ENCODE assay signal across 1 cellular context in genomic region chr22:19122143-19122751, GRCh38.
TF ChIP-seq lines count a peak whose summit lies in the region.

A gene with protein sequence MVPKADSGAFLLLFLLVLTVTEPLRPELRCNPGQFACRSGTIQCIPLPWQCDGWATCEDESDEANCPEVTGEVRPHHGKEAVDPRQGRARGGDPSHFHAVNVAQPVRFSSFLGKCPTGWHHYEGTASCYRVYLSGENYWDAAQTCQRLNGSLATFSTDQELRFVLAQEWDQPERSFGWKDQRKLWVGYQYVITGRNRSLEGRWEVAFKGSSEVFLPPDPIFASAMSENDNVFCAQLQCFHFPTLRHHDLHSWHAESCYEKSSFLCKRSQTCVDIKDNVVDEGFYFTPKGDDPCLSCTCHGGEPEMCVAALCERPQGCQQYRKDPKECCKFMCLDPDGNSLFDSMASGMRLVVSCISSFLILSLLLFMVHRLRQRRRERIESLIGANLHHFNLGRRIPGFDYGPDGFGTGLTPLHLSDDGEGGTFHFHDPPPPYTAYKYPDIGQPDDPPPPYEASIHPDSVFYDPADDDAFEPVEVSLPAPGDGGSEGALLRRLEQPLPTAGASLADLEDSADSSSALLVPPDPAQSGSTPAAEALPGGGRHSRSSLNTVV (minus strand): TSS chr22:19122412. CDS start chr22:19122206, 206 bp downstream.

TF ChIP-seq in K562, 482 proteins besides CTCF, POLR2A, EP300 and RAD21 (continued from another document and continues in another):
- TF ChIP-seq ZNF398 (CRISPR knock-in tag; IDR thresholded peaks at IDR 0.05) (no peak), ARID1B (IDR thresholded peaks at IDR 0.05) (no peak), HEY1 (CRISPR knock-in tag; IDR thresholded peaks at IDR 0.05; ENCODE audit: borderline replicate concordance) (no peak), SP1 (CRISPR knock-in tag; IDR thresholded peaks at IDR 0.05) (no peak), PHF20 (IDR thresholded peaks at IDR 0.05; ENCODE audit: partially characterized antibody) (peak; percentile 88), DACH1 (IDR thresholded peaks at IDR 0.05; ENCODE audit: partially characterized antibody) (peak; percentile 58), POLR3G (IDR thresholded peaks at IDR 0.05; ENCODE audit: extremely low read depth, insufficient read length, insufficient replicate concordance) (no peak), ZZZ3 (IDR thresholded peaks at IDR 0.05) (no peak), NFXL1 (CRISPR knock-in tag; IDR thresholded peaks at IDR 0.05) (no peak), FOXO4 (CRISPR knock-in tag; IDR thresholded peaks at IDR 0.05) (0 out of 2 replicates have a peak, but pooled peaks have one; percentile 62), GATAD2A (IDR thresholded peaks at IDR 0.05) (peak; percentile 62; the same call in 1 of the 2 replicates), TAF1 (IDR thresholded peaks at IDR 0.05; ENCODE audit: control insufficient read depth, extremely low read depth, insufficient read depth, low read length, severe bottlenecking) (peak; percentile 96), LARP7 (IDR thresholded peaks at IDR 0.05) (no peak; the same call in 1 of the 2 replicates), TCF7L2 (IDR thresholded peaks at IDR 0.05; ENCODE audit: low read depth, low read length) (no peak), KAT7 (CRISPR knock-in tag; IDR thresholded peaks at IDR 0.05; ENCODE audit: borderline replicate concordance) (no peak), ZFP1 (CRISPR knock-in tag; IDR thresholded peaks at IDR 0.05) (no peak), HDAC3 (IDR thresholded peaks at IDR 0.05; ENCODE audit: borderline replicate concordance, partially characterized antibody) (no peak), MAFK (IDR thresholded peaks at IDR 0.05; ENCODE audit: low read length) (no peak; the same call in 1 of the 2 replicates), ZNF589 (CRISPR knock-in tag; IDR thresholded peaks at IDR 0.05; ENCODE audit: low read depth) (peak; percentile 10; the same call in 1 of the 2 replicates), OTX1 (CRISPR knock-in tag; IDR thresholded peaks at IDR 0.05) (no peak; the same call in 1 of the 2 replicates), RNF2 (IDR thresholded peaks at IDR 0.05) (no peak), ZFX (CRISPR knock-in tag; IDR thresholded peaks at IDR 0.05) (no peak), ELF2 (CRISPR knock-in tag; IDR thresholded peaks at IDR 0.05) (no peak), ZEB2 (IDR thresholded peaks at IDR 0.05) (no peak), MBD2 (IDR thresholded peaks at IDR 0.05; ENCODE audit: borderline replicate concordance, low read depth) (no peak), ZNF133 (CRISPR knock-in tag; IDR thresholded peaks at IDR 0.05) (no peak), TRIM25 (IDR thresholded peaks at IDR 0.05; ENCODE audit: borderline replicate concordance) (no peak), ZNF239 (CRISPR knock-in tag; IDR thresholded peaks at IDR 0.05) (no peak; the same call in 1 of the 2 replicates), RBFOX2 (IDR thresholded peaks at IDR 0.05; ENCODE audit: low read depth, low read length) (peak; percentile 98), CAMTA2 (CRISPR knock-in tag; conservative IDR thresholded peaks at IDR 0.05) (peak; percentile 89; the same call in 1 of the 2 replicates), ZNF507 (tag; conservative IDR thresholded peaks at IDR 0.05) (no peak), JUND (IDR thresholded peaks at IDR 0.05; ENCODE audit: borderline replicate concordance, low read depth, low read length) (peak; percentile 49; the same call in 1 of the 2 replicates), JUND (tag; IDR thresholded peaks at IDR 0.05; ENCODE audit: borderline replicate concordance, low read depth, low read length) (no peak; the same call in 2 of the 3 replicates), MCM3 (IDR thresholded peaks at IDR 0.05) (no peak), ATF7 (IDR thresholded peaks at IDR 0.05) (peak; percentile 85), TAF9B (IDR thresholded peaks at IDR 0.05; ENCODE audit: partially characterized antibody) (no peak), EHMT2 (IDR thresholded peaks at IDR 0.05) (no peak), CXXC5 (CRISPR knock-in tag; IDR thresholded peaks at IDR 0.05) (peak; percentile 98), HMGN3 (IDR thresholded peaks at IDR 0.05; ENCODE audit: borderline replicate concordance, extremely low read depth, insufficient read length, low read depth, low read length) (no peak), LCOR (CRISPR knock-in tag; IDR thresholded peaks at IDR 0.05) (no peak), ZNF431 (CRISPR knock-in tag; IDR thresholded peaks at IDR 0.05) (no peak), NFE2L1 (tag; IDR thresholded peaks at IDR 0.05; ENCODE audit: borderline replicate concordance, low read depth) (no peak), CREBBP (IDR thresholded peaks at IDR 0.05; ENCODE audit: low read depth, low read length) (no peak), CBX1 (IDR thresholded peaks at IDR 0.05; ENCODE audit: low read depth) (no peak; the same call in 1 of the 2 replicates), MED1 (CRISPR knock-in tag; IDR thresholded peaks at IDR 0.05; ENCODE audit: borderline replicate concordance) (no peak), POLR2G (IDR thresholded peaks at IDR 0.05; ENCODE audit: low read depth, low read length) (peak; percentile 99), FOSL1 (tag; conservative IDR thresholded peaks at IDR 0.05) (no peak), MTA2 (IDR thresholded peaks at IDR 0.05; ENCODE audit: low read depth) (no peak), PRDM10 (IDR thresholded peaks at IDR 0.05; ENCODE audit: partially characterized antibody) (no peak), CC2D1A (IDR thresholded peaks at IDR 0.05) (no peak), ZNF174 (CRISPR knock-in tag; IDR thresholded peaks at IDR 0.05) (no peak), NELFE (IDR thresholded peaks at IDR 0.05; ENCODE audit: insufficient read depth, insufficient read length) (no peak), SUPT5H (IDR thresholded peaks at IDR 0.05) (peak; percentile 97), HDAC2 (IDR thresholded peaks at IDR 0.05) (no peak; the same call in 1 of the 2 replicates)
- TF ChIP-seq, protein P1, sequence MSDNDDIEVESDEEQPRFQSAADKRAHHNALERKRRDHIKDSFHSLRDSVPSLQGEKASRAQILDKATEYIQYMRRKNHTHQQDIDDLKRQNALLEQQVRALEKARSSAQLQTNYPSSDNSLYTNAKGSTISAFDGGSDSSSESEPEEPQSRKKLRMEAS (CRISPR knock-in tag; IDR thresholded peaks at IDR 0.05), result no peak
- TF ChIP-seq, protein P2, sequence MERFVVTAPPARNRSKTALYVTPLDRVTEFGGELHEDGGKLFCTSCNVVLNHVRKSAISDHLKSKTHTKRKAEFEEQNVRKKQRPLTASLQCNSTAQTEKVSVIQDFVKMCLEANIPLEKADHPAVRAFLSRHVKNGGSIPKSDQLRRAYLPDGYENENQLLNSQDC (CRISPR knock-in tag; IDR thresholded peaks at IDR 0.05), result no peak
- TF ChIP-seq, protein P3, sequence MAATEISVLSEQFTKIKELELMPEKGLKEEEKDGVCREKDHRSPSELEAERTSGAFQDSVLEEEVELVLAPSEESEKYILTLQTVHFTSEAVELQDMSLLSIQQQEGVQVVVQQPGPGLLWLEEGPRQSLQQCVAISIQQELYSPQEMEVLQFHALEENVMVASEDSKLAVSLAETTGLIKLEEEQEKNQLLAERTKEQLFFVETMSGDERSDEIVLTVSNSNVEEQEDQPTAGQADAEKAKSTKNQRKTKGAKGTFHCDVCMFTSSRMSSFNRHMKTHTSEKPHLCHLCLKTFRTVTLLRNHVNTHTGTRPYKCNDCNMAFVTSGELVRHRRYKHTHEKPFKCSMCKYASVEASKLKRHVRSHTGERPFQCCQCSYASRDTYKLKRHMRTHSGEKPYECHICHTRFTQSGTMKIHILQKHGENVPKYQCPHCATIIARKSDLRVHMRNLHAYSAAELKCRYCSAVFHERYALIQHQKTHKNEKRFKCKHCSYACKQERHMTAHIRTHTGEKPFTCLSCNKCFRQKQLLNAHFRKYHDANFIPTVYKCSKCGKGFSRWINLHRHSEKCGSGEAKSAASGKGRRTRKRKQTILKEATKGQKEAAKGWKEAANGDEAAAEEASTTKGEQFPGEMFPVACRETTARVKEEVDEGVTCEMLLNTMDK (IDR thresholded peaks at IDR 0.05; ENCODE audit: borderline replicate concordance, insufficient read depth, low read depth, low read length, poor library complexity, severe bottlenecking), result peak; percentile 37
- TF ChIP-seq, protein P4, sequence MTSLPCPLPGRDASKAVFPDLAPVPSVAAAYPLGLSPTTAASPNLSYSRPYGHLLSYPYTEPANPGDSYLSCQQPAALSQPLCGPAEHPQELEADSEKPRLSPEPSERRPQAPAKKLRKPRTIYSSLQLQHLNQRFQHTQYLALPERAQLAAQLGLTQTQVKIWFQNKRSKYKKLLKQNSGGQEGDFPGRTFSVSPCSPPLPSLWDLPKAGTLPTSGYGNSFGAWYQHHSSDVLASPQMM (CRISPR knock-in tag; IDR thresholded peaks at IDR 0.05), result no peak
- TF ChIP-seq, protein P5, sequence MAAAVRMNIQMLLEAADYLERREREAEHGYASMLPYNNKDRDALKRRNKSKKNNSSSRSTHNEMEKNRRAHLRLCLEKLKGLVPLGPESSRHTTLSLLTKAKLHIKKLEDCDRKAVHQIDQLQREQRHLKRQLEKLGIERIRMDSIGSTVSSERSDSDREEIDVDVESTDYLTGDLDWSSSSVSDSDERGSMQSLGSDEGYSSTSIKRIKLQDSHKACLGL (CRISPR knock-in tag; IDR thresholded peaks at IDR 0.05; ENCODE audit: borderline replicate concordance, poor library complexity, severe bottlenecking), result peak; percentile 52
